11 cellular contexts compared by ENCODE assay signal in genomic region chr4:137890802-137891201, GRCh38.
"Had no signal": no experiment of that assay in that cellular context is flagged by ENCODE, and none has a peak within 500 bp of the region (broad histone marks: within the 10 kb centered on the region; RNA-seq: fewer than 3 reads in every experiment).

No MANE protein-coding gene starts in this region.

- H3K27ac ChIP-seq: GM23248 had no signal

- DNase-seq: GM23248, GOT3, H7, H9, HCEC 1CT, HFFc6 had no signal

- H3K9ac ChIP-seq: GM23248 had no signal

- H3K36me3 ChIP-seq: HAP-1 had no signal

- H3K4me2 ChIP-seq: GM23338 had no signal

- H3K4me3 ChIP-seq: GM23248, GM23338, HAP-1 had no signal

- H3K4me1 ChIP-seq: HAP-1 had no signal

- ATAC-seq: GM23338, HCT116 had no signal

- H2AFZ ChIP-seq: GM23248, GM23338 had no signal

- H3K9me3 ChIP-seq: HAP-1 had no signal

- FAIRE-seq: H1, H54 had no signal
